In the genomic region with DNA sequence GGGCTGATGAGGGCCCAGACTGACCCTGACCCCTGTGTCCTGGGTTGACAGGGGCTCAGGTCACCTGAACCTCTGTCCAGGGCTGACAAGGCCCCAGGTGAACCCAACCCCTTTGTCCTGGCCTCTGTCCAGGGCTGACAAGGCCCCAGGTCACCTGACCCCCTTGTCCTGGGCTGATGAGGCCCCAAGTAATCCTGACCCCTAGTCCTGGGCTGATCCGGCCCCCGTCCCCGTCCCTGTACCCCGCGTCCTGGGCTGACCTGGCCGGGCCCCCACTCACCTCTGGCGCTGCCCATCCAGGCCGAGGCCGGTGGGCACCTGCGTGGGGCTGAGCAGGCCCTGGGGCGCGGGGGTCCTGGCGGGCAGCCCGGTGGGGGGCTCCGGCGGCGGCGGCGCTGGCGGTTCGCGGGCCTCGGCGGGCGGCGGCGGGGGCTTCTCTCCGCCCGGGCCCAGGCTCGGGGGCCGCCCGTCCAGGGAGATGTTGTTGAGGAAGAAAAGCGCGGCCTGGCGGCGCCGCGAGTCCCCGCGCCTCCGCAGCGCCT, we compare ENCODE assay signal across 8 cellular contexts. TPM values are rescaled to one million over a fixed set of nuclear protein-coding genes. Genes with fewer than 3 reads are reported as not detected.
DNase-seq lines count a peak whose midpoint lies in the region; ATAC-seq and TF ChIP-seq lines count a peak whose summit lies in the region.

No MANE protein-coding gene starts in this region.

- no peaks in the 10 kb centered on the region for H3K27me3 ChIP-seq in Peyer's patch

- CTCF ChIA-PET in activated naive CD4-positive, alpha-beta T cell treated with anti-CD3 and anti-CD28 coated beads for 36 hours (lab: Charles Lee): no interaction called here

- intact Hi-C loops in activated naive CD4-positive, alpha-beta T cell treated with anti-CD3 and anti-CD28 coated beads for 36 hours (cut with micrococcal nuclease): loop anchor here (1.0 to 5.0 kb wide), 5 partner anchors 96 to 401 kb away; partner anchors contain the start of gene ADRM1

- no peak overlapping the region for H3K27ac Mint-ChIP-seq in activated naive CD4-positive, alpha-beta T cell treated with anti-CD3 and anti-CD28 coated beads for 36 hours

- H3K36me3 Mint-ChIP-seq in activated naive CD4-positive, alpha-beta T cell treated with anti-CD3 and anti-CD28 coated beads for 36 hours (ENCODE audit: low read depth): no peaks in the 10 kb centered on the region

- ATAC-seq in HG02623 (IDR thresholded peaks at IDR 0.05; ENCODE audit: unreplicated experiment): no peak

- H3K4me3 ChIP-seq in Peyer's patch (peak overlapping the region; percentile 56 to 90 (median 66)), fibroblast of villous mesenchyme (ENCODE audit: low read depth, low read length) (peak overlapping the region; percentile 66), skin epidermis (peak overlapping the region; percentile 46 to 65 (median 51))

- TF ChIP-seq POLR2A in Peyer's patch (IDR thresholded peaks at IDR 0.05): no peak

- no peak for DNase-seq in activated naive CD4-positive, alpha-beta T cell treated with anti-CD3 and anti-CD28 coated beads for 36 hours
- DNase-seq in activated naive CD4-positive, alpha-beta T cell treated with Interleukin-2 at 50 U/mL for 16 hours: no peak
- DNase-seq in Peyer's patch (no peak), fibroblast of villous mesenchyme (ENCODE audit: low read depth) (no peak), NCI-H128 (lab: John Stamatoyannopoulos, UW; ENCODE audit: unreplicated experiment) (no peak), CD1c-positive myeloid dendritic cell (ENCODE audit: extremely low spot score) (no peak)

- H3K4me1 ChIP-seq in Peyer's patch: peaks cover 6 to 61% (median 25%) of the 10 kb centered on the region in 4 donors

- TF ChIP-seq CTCF in Peyer's patch (IDR thresholded peaks at IDR 0.05) (no peak), fibroblast of villous mesenchyme (IDR thresholded peaks at IDR 0.05; ENCODE audit: insufficient read depth, low read depth, low read length) (no peak)

- H3K36me3 ChIP-seq in Peyer's patch: no peaks in the 10 kb centered on the region

- no peaks in the 10 kb centered on the region for H3K27me3 Mint-ChIP-seq in activated naive CD4-positive, alpha-beta T cell treated with anti-CD3 and anti-CD28 coated beads for 36 hours (ENCODE audit: low read depth)

- H3K4me1 Mint-ChIP-seq in activated naive CD4-positive, alpha-beta T cell treated with anti-CD3 and anti-CD28 coated beads for 36 hours (ENCODE audit: low read depth): peaks cover 31% of the 10 kb centered on the region

- H3K27ac ChIP-seq in Peyer's patch (peak overlapping the region; percentile 4 to 68 (median 57)), skin epidermis (peak overlapping the region in 16 of 21 experiments; percentile 37 to 86 (median 68))

- H3K9me3 Mint-ChIP-seq in activated naive CD4-positive, alpha-beta T cell treated with anti-CD3 and anti-CD28 coated beads for 36 hours: no peaks in the 10 kb centered on the region

- H3K4me3 Mint-ChIP-seq in activated naive CD4-positive, alpha-beta T cell treated with anti-CD3 and anti-CD28 coated beads for 36 hours: peak overlapping the region; percentile 63

- H3K9me3 ChIP-seq in Peyer's patch: no peaks in the 10 kb centered on the region

RNA-seq across cellular contexts. Expression of gene CABLES2, which starts 0.4 kb away (rescaled TPM):
- total RNA-seq in activated naive CD4-positive, alpha-beta T cell treated with anti-CD3 and anti-CD28 coated beads for 36 hours: 1 to 10 TPM; 3.6 to 5.1 TPM
- total RNA-seq in Peyer's patch (10 to 100 TPM in 2 of 4 donors, 1 to 10 TPM in 2; 7.2 to 33.8 (median 11.1) TPM), fibroblast of villous mesenchyme (1.7 and 1.9 TPM in 2 replicates)

RNA-seq across cellular contexts. Expression of gene RPS21, which starts 19.8 kb away (rescaled TPM):
- total RNA-seq in activated naive CD4-positive, alpha-beta T cell treated with anti-CD3 and anti-CD28 coated beads for 36 hours: 1,000 to 10,000 TPM; 2,995 to 3,072 TPM
- total RNA-seq in Peyer's patch (100 to 1,000 TPM; 507 to 769 (median 622) TPM), fibroblast of villous mesenchyme (357 and 457 TPM in 2 replicates)

RNA-seq across cellular contexts. Expression of gene RBBP8NL, which starts 20.6 kb away (rescaled TPM):
- total RNA-seq in activated naive CD4-positive, alpha-beta T cell treated with anti-CD3 and anti-CD28 coated beads for 36 hours: not detected
- total RNA-seq in Peyer's patch (10 to 100 TPM in 3 of 4 donors, 1 to 10 TPM in 1; 6.6 to 26.7 (median 13.4) TPM), fibroblast of villous mesenchyme (not detected in 2 replicates)

RNA-seq across cellular contexts. Expression of gene LAMA5, which starts 39.6 kb away (rescaled TPM):
- total RNA-seq in activated naive CD4-positive, alpha-beta T cell treated with anti-CD3 and anti-CD28 coated beads for 36 hours: 1 to 10 TPM in 1 of 2 experiments, under 1 TPM in 1; 0.81 to 1.5 TPM
- total RNA-seq in Peyer's patch: 100 to 1,000 TPM in 2 of 4 donors, 10 to 100 TPM in 2; 31.2 to 328 (median 87.3) TPM
- 35.1 and 55.3 TPM in 2 replicates for total RNA-seq in fibroblast of villous mesenchyme
